21 cellular contexts compared by ENCODE assay signal in the genomic region with DNA sequence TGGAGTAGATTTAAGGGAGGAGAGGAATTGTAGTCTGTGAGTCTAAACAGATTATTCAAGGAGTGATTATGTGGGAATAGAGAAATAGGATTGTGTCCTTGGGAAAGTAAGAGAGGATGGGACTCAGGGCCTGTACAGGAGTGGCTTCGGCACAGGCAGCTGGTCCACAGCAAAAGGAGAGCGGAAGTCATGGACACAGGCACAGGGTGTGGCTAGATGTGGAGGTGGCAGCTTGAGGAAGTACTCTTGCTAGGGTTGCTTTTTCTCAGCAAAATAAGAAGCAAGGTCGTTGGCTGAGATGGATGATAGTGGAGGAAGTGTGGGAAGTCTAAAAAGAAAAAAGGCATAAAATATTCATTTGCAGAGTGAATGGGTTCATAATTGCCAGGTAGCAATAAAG. TPM values are rescaled to one million over a fixed set of nuclear protein-coding genes. Genes with fewer than 3 reads are reported as not detected.
"Had no signal": no experiment of that assay in that cellular context is flagged by ENCODE, and none has a peak within 500 bp of the region (broad histone marks: within the 10 kb centered on the region; RNA-seq: fewer than 3 reads in every experiment).

No MANE protein-coding gene starts in this region.

- H3K27me3 ChIP-seq: foreskin keratinocyte, neutrophil, ovary, right atrium auricular region, sigmoid colon, stomach, transverse colon had no signal

- H3K9me3 Mint-ChIP-seq: dendritic cell treated with granulocyte-macrophage colony-stimulating factor and Interleukin-4, amounts not matched to agents 40 ng/mL and 50 ng/mL, for 4 days; naive thymus-derived CD8-positive, alpha-beta T cell; stimulated activated naive B cell treated with anti-CD40 and anti-IgM and Interleukin-4, amounts not matched to agents 10 μg/mL and 1 μg/mL and 100 μg/mL, for 72 hours had no signal

- H3K27ac ChIP-seq: foreskin keratinocyte, neutrophil, ovary, right atrium auricular region, sigmoid colon, skin epidermis, stomach, thoracic aorta, transverse colon had no signal

- H3K36me3 ChIP-seq: neutrophil, ovary, right atrium auricular region, sigmoid colon, stomach, thoracic aorta, transverse colon had no signal

- H3K27ac Mint-ChIP-seq: dendritic cell treated with granulocyte-macrophage colony-stimulating factor and Interleukin-4, amounts not matched to agents 40 ng/mL and 50 ng/mL, for 4 days; naive thymus-derived CD8-positive, alpha-beta T cell; stimulated activated naive B cell treated with anti-CD40 and anti-IgM and Interleukin-4, amounts not matched to agents 10 μg/mL and 1 μg/mL and 100 μg/mL, for 72 hours had no signal

- H3K9me3 ChIP-seq: neutrophil, ovary, sigmoid colon, stomach, thoracic aorta, transverse colon had no signal

- H3K4me1 ChIP-seq: foreskin keratinocyte, right atrium auricular region had no signal

- H3K4me3 ChIP-seq: ovary, right atrium auricular region, sigmoid colon, skin epidermis, stomach, thoracic aorta, transverse colon had no signal

- H3K4me3 Mint-ChIP-seq: dendritic cell treated with granulocyte-macrophage colony-stimulating factor and Interleukin-4, amounts not matched to agents 40 ng/mL and 50 ng/mL, for 4 days; naive thymus-derived CD8-positive, alpha-beta T cell; stimulated activated naive B cell treated with anti-CD40 and anti-IgM and Interleukin-4, amounts not matched to agents 10 μg/mL and 1 μg/mL and 100 μg/mL, for 72 hours had no signal

- DNase-seq: foreskin keratinocyte; kidney glomerular epithelial cell; mammary epithelial cell; naive thymus-derived CD8-positive, alpha-beta T cell; ovary; sigmoid colon; stimulated activated CD4-positive, alpha-beta T cell treated with anti-CD3 and anti-CD28 coated beads, Interleukin-2, amount 100 ng/mL, for 24 hours; stimulated activated CD4-positive, alpha-beta T cell treated with anti-CD3 and anti-CD28 coated beads, Interleukin-4, amount 100 ng/mL, for 4 hours; stimulated activated naive B cell treated with anti-CD40 and anti-IgM and Interleukin-4, amounts not matched to agents 10 μg/mL and 1 μg/mL and 100 μg/mL, for 72 hours; stomach; substantia nigra; transverse colon had no signal

- H3K36me3 Mint-ChIP-seq: naive thymus-derived CD8-positive, alpha-beta T cell; stimulated activated naive B cell treated with anti-CD40 and anti-IgM and Interleukin-4, amounts not matched to agents 10 μg/mL and 1 μg/mL and 100 μg/mL, for 72 hours had no signal

- H3K27me3 Mint-ChIP-seq: dendritic cell treated with granulocyte-macrophage colony-stimulating factor and Interleukin-4, amounts not matched to agents 40 ng/mL and 50 ng/mL, for 4 days; stimulated activated naive B cell treated with anti-CD40 and anti-IgM and Interleukin-4, amounts not matched to agents 10 μg/mL and 1 μg/mL and 100 μg/mL, for 72 hours had no signal

RNA-seq across cellular contexts. Expression of a gene that starts 18.5 kb away (rescaled TPM):
- total RNA-seq: epithelial cell of proximal tubule; foreskin keratinocyte; mesenteric fat pad; mononuclear cell; naive thymus-derived CD8-positive, alpha-beta T cell; posterior vena cava; right atrium auricular region; thoracic aorta had no signal
